Comparison of ENCODE assay signal across 8 cellular contexts in genomic region chr16:50697881-50698767, GRCh38. TPM values are rescaled to one million over a fixed set of nuclear protein-coding genes. Genes with fewer than 3 reads are reported as not detected.
DNase-seq lines count a peak whose midpoint lies in the region; ATAC-seq and TF ChIP-seq lines count a peak whose summit lies in the region.

No MANE protein-coding gene starts in this region.

- in situ Hi-C loops in Panc1 (cut with HindIII; ENCODE audit: low pct_unique_long_range_greater_than_20kb, low sequenced_read_pairs) = no loop called here

- H3K9ac ChIP-seq in mucosa of stomach (ENCODE audit: low read length) = peak overlapping the region; percentile 64

- intact Hi-C loops in Panc1 (cut with micrococcal nuclease; ENCODE audit: unreplicated experiment) = no loop called here

- peak overlapping the region; percentile 94 for H3K27ac Mint-ChIP-seq in central memory CD8-positive, alpha-beta T cell (ENCODE audit: low read depth)
- H3K27ac Mint-ChIP-seq in type B pancreatic cell = no peak overlapping the region

- H3K4me3 Mint-ChIP-seq in central memory CD8-positive, alpha-beta T cell = peak overlapping the region; percentile 82
- peak overlapping the region; percentile 41 for H3K4me3 Mint-ChIP-seq in type B pancreatic cell

- H3K36me3 ChIP-seq in Panc1 (ENCODE audit: control insufficient read depth, insufficient read depth, low read length) = no peaks in the 10 kb centered on the region
- no peaks in the 10 kb centered on the region for H3K36me3 ChIP-seq in mucosa of stomach (ENCODE audit: control insufficient read depth, insufficient read depth, low read length)

- H3K9me3 Mint-ChIP-seq in central memory CD8-positive, alpha-beta T cell = no peaks in the 10 kb centered on the region
- H3K9me3 Mint-ChIP-seq in type B pancreatic cell = no peaks in the 10 kb centered on the region

- H3K27me3 ChIP-seq in Panc1 (ENCODE audit: control insufficient read depth, insufficient read depth, low read length) (no peaks in the 10 kb centered on the region), mucosa of stomach (ENCODE audit: control insufficient read depth, insufficient read depth, low read length) (peaks cover 11% of the 10 kb centered on the region)

- H3K4me1 ChIP-seq in Panc1 (ENCODE audit: control insufficient read depth, insufficient read depth, low read length) (no peaks in the 10 kb centered on the region), mucosa of stomach (ENCODE audit: control insufficient read depth, insufficient read depth, low read length) (peaks cover 32% of the 10 kb centered on the region)

- CTCF ChIA-PET in Panc1 (lab: Charles Lee) = interaction anchor here (0.6 to 0.9 kb wide), 2 partner anchors 10 to 37 kb away, joined by 3 to 6 read pairs; no protein-coding TSS in a partner anchor

- DNase-seq in GM10266 (ENCODE audit: extremely low spot score) (peak; percentile 80), Panc1 (ENCODE audit: low read depth, low spot score) (no peak), type B pancreatic cell (ENCODE audit: extremely low spot score, unreplicated experiment) (no peak), NCI-H2171 (lab: John Stamatoyannopoulos, UW) (no peak), cortex of kidney (lab: John Stamatoyannopoulos, UW) (no peak)
- DNase-seq in central memory CD8-positive, alpha-beta T cell (ENCODE audit: low spot score in 2 of 2) = no peak

- H3K9me3 ChIP-seq in Panc1 (ENCODE audit: control insufficient read depth, insufficient read depth, low read depth, low read length) = no peaks in the 10 kb centered on the region
- H3K9me3 ChIP-seq in mucosa of stomach (ENCODE audit: control insufficient read depth, low read length) = no peaks in the 10 kb centered on the region

- POLR2A ChIA-PET in Panc1 (lab: Charles Lee) = no interaction called here

- TF ChIP-seq CTCF in GM10266 (IDR thresholded peaks at IDR 0.05; ENCODE audit: control insufficient read depth, insufficient read depth, low read depth, missing control alignments) = no peak
- no peak for TF ChIP-seq CTCF in Panc1 (IDR thresholded peaks at IDR 0.05)
- TF ChIP-seq CTCF in type B pancreatic cell (conservative IDR thresholded peaks at IDR 0.05) = no peak

- BruUV-seq in Panc1 (replicated peaks; lab: Mats Ljungman, UMichigan) = no TSS peak

- ATAC-seq in GM21737 (IDR thresholded peaks at IDR 0.05; ENCODE audit: unreplicated experiment) (peak; percentile 38), Panc1 (peak; percentile 80)
- peak; percentile 35 for ATAC-seq in central memory CD8-positive, alpha-beta T cell (replicated peaks; ENCODE audit: extremely low read depth, poor library complexity, severe bottlenecking)

- H3K36me3 Mint-ChIP-seq in central memory CD8-positive, alpha-beta T cell (ENCODE audit: insufficient read depth) = peaks cover 7% of the 10 kb centered on the region
- H3K36me3 Mint-ChIP-seq in type B pancreatic cell = no peaks in the 10 kb centered on the region

- H3K4me3 ChIP-seq in Panc1 (ENCODE audit: low read depth in 2 of 2, low read length in 2 of 2) (peak overlapping the region; percentile 7 to 52; a peak in 3 of 4 replicates), mucosa of stomach (ENCODE audit: low read length) (no peak overlapping the region)

- H3K27me3 Mint-ChIP-seq in central memory CD8-positive, alpha-beta T cell = no peaks in the 10 kb centered on the region
- peaks cover 23% of the 10 kb centered on the region for H3K27me3 Mint-ChIP-seq in type B pancreatic cell

- peaks cover 58% of the 10 kb centered on the region for H3K4me1 Mint-ChIP-seq in central memory CD8-positive, alpha-beta T cell
- H3K4me1 Mint-ChIP-seq in type B pancreatic cell (ENCODE audit: unreplicated experiment) = peaks cover 20% of the 10 kb centered on the region

- no peak overlapping the region for H3K27ac ChIP-seq in Panc1 (ENCODE audit: low read length)

RNA-seq across cellular contexts. Expression of gene NOD2, which starts 4.7 kb away (rescaled TPM):
- not detected for total RNA-seq in Panc1 (2021; ENCODE audit: unreplicated experiment)
- 0.13 TPM for polyA plus RNA-seq in Panc1 (2012; ENCODE audit: insufficient read length)
- total RNA-seq in type B pancreatic cell (ENCODE audit: low replicate concordance) = 0.12 and 0.31 TPM in 2 replicates

RNA-seq across cellular contexts. Expression of gene SNX20, which starts 17.0 kb away (rescaled TPM):
- total RNA-seq in Panc1 (2021; ENCODE audit: unreplicated experiment) = 0.10 TPM
- not detected for polyA plus RNA-seq in Panc1 (2012; ENCODE audit: insufficient read length)
- not detected in 2 replicates for total RNA-seq in type B pancreatic cell (ENCODE audit: low replicate concordance)

RNA-seq across cellular contexts. Expression of gene CYLD, which starts 43.8 kb away (rescaled TPM):
- total RNA-seq in Panc1 (2021; ENCODE audit: unreplicated experiment) = 10.1 TPM
- 3.3 TPM for polyA plus RNA-seq in Panc1 (2012; ENCODE audit: insufficient read length)
- 21.8 and 24.9 TPM in 2 replicates for total RNA-seq in type B pancreatic cell (ENCODE audit: low replicate concordance)
